ENCODE assay signal across 15 cellular contexts in the genomic region with DNA sequence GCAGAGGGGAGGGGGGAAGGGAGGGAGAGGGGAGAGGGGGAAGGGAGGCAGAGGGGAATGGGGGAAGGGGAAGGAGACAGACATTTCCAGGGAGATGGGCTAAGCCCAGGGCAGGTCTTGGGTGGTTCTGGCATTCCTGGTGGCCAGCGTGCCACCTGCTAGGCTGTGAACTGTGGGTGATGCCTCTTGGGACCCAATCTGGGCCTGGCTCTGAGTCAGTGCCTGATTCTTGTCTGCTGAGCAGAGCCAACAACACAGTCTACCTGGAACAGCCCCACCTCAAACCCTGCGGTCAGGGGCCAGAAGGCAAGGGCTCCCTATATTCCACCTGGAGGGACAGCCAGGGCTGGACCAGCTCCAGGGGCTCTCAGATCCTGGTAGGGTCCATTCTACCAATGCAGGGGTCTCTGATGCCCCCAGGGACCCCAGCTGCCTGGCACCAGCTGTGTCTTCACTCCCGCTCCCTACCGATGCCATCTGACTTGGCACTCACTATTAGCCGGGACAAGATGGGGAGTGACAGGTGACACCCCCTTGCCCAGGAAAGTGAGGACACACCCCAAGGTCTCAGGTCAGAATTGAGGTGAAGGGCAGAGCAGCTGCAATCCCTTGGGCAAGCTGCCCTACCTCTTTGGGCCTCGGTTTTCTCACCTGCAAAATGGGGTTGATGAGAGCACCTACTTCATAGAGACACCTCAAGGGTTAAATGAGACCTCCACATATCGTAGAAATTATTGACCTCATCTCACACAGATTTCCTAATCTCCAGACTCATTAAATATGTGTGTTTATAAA.
A peak's percentile ranks its signal among the peaks of the same experiment; 100 is the strongest.
DNase-seq lines count a peak whose midpoint lies in the region; ATAC-seq and TF ChIP-seq lines count a peak whose summit lies in the region.
"Had no signal": no experiment of that assay in that cellular context is flagged by ENCODE, and none has a peak within 500 bp of the region (broad histone marks: within the 10 kb centered on the region; RNA-seq: fewer than 3 reads in every experiment).

No MANE protein-coding gene starts in this region.

- H3K27ac ChIP-seq in BLaER1, result peak overlapping the region; percentile 51; the same call in 1 of the 2 replicates
- H3K27ac ChIP-seq: heart right ventricle, pancreas had no signal

- no peak for ATAC-seq in activated T-helper 17 cell treated with anti-CD3 and anti-CD28 coated beads, Interleukin-2, amount 50 U/mL, for 72 hours (replicated peaks)
- ATAC-seq in HG03025 (IDR thresholded peaks at IDR 0.05; ENCODE audit: low FRiP score, unreplicated experiment), result no peak
- ATAC-seq: heart right ventricle had no signal

- in situ Hi-C loops in GM13976 (cut with MboI; ENCODE audit: low sequenced_read_pairs, unreplicated experiment), result no loop called here

- H3K4me1 Mint-ChIP-seq in activated T-helper 17 cell treated with anti-CD3 and anti-CD28 coated beads, Interleukin-2, amount 50 U/mL, for 72 hours, result peaks cover 5% of the 10 kb centered on the region
- H3K4me1 Mint-ChIP-seq in mesothelial cell of epicardium, result peaks cover 23% of the 10 kb centered on the region

- peaks cover 97% of the 10 kb centered on the region for H3K4me1 ChIP-seq in BLaER1

- H3K36me3 Mint-ChIP-seq in activated T-helper 17 cell treated with anti-CD3 and anti-CD28 coated beads, Interleukin-2, amount 50 U/mL, for 72 hours (ENCODE audit: low read depth), result no peaks in the 10 kb centered on the region
- no peaks in the 10 kb centered on the region for H3K36me3 Mint-ChIP-seq in mesothelial cell of epicardium

- no peaks in the 10 kb centered on the region for H3K9me3 ChIP-seq in BLaER1
- H3K9me3 ChIP-seq: heart right ventricle, MG63, pancreas had no signal

- no peaks in the 10 kb centered on the region for H4K20me1 ChIP-seq in BLaER1

- H3K9me3 Mint-ChIP-seq in activated T-helper 17 cell treated with anti-CD3 and anti-CD28 coated beads, Interleukin-2, amount 50 U/mL, for 72 hours, result no peaks in the 10 kb centered on the region
- no peaks in the 10 kb centered on the region for H3K9me3 Mint-ChIP-seq in mesothelial cell of epicardium
- H3K9me3 Mint-ChIP-seq: HFFc6; T-helper 1 cell treated with Interleukin-12 subunit alpha and Interleukin-12 subunit beta and Interleukin-4 antibody, amounts not matched to agents 30 μg/mL and 1 μg/mL, for 36 hours had no signal

- H3K4me3 ChIP-seq in BLaER1, result no peak overlapping the region
- H3K4me3 ChIP-seq: heart right ventricle, MG63, pancreas had no signal

- no peak overlapping the region for H3K4me3 Mint-ChIP-seq in activated T-helper 17 cell treated with anti-CD3 and anti-CD28 coated beads, Interleukin-2, amount 50 U/mL, for 72 hours
- no peak overlapping the region for H3K4me3 Mint-ChIP-seq in mesothelial cell of epicardium
- H3K4me3 Mint-ChIP-seq: HFFc6; T-helper 1 cell treated with Interleukin-12 subunit alpha and Interleukin-12 subunit beta and Interleukin-4 antibody, amounts not matched to agents 30 μg/mL and 1 μg/mL, for 36 hours had no signal

- peak overlapping the region; percentile 25 for H3K27ac Mint-ChIP-seq in activated T-helper 17 cell treated with anti-CD3 and anti-CD28 coated beads, Interleukin-2, amount 50 U/mL, for 72 hours
- H3K27ac Mint-ChIP-seq in mesothelial cell of epicardium, result peak overlapping the region; percentile 54
- H3K27ac Mint-ChIP-seq: HFFc6; T-helper 1 cell treated with Interleukin-12 subunit alpha and Interleukin-12 subunit beta and Interleukin-4 antibody, amounts not matched to agents 30 μg/mL and 1 μg/mL, for 36 hours had no signal

- peak; percentile 33 for DNase-seq in HPDE6-E6E7 (ENCODE audit: extremely low spot score)
- DNase-seq in mesothelial cell of epicardium (ENCODE audit: low spot score in 2 of 2, unreplicated experiment in 2 of 2), result no peak
- no peak for DNase-seq in C1 segment of cervical spinal cord (lab: John Stamatoyannopoulos, UW)
- no peak for DNase-seq in SKM-1 (lab: John Stamatoyannopoulos, UW; ENCODE audit: unreplicated experiment)
- no peak for DNase-seq in GM13976 (ENCODE audit: low spot score)
- DNase-seq: cortex of kidney, heart right ventricle, HFFc6, kidney glomerular epithelial cell, MG63 had no signal

- H3K9ac ChIP-seq in BLaER1, result no peak overlapping the region

- no peaks in the 10 kb centered on the region for H3K27me3 Mint-ChIP-seq in activated T-helper 17 cell treated with anti-CD3 and anti-CD28 coated beads, Interleukin-2, amount 50 U/mL, for 72 hours
- no peaks in the 10 kb centered on the region for H3K27me3 Mint-ChIP-seq in mesothelial cell of epicardium (ENCODE audit: low read depth)

- no peaks in the 10 kb centered on the region for H3K36me3 ChIP-seq in BLaER1
- H3K36me3 ChIP-seq: heart right ventricle, MG63, pancreas had no signal

- H3K4me2 ChIP-seq in BLaER1, result peak overlapping the region; percentile 77

- no peak for TF ChIP-seq CTCF in mesothelial cell of epicardium (IDR thresholded peaks at IDR 0.05; ENCODE audit: unreplicated experiment)
- no peak for TF ChIP-seq CTCF in GM13976 (IDR thresholded peaks at IDR 0.05; ENCODE audit: borderline replicate concordance, control extremely low read depth, extremely low read depth, insufficient read depth, missing control alignments)

- H3K27me3 ChIP-seq in BLaER1, result no peaks in the 10 kb centered on the region
- H3K27me3 ChIP-seq: heart right ventricle, MG63, pancreas had no signal
